ENCODE assay signal across 10 cellular contexts in genomic region chr22:37501610-37502341, GRCh38. TPM values are rescaled to one million over a fixed set of nuclear protein-coding genes. Genes with fewer than 3 reads are reported as not detected.
DNase-seq lines count a peak whose midpoint lies in the region; ATAC-seq, FAIRE-seq and TF ChIP-seq lines count a peak whose summit lies in the region.
"Had no signal": no experiment of that assay in that cellular context is flagged by ENCODE, and none has a peak within 500 bp of the region (broad histone marks: within the 10 kb centered on the region; RNA-seq: fewer than 3 reads in every experiment).

No MANE protein-coding gene starts in this region.

- SMC1A ChIA-PET in GM12878 (lab: Charles Lee; ENCODE audit: uncharacterized antibody, unreplicated experiment) = interaction anchor here (0.6 to 0.7 kb wide), 2 partner anchors 16 to 62 kb away, joined by 3 to 4 read pairs; partner anchors contain the start of gene MFNG

- H3K9me3 ChIP-seq in GM12878 (replicated peaks; ENCODE audit: control insufficient read depth, insufficient read depth, low read length) (no peaks in the 10 kb centered on the region), tibial artery (no peaks in the 10 kb centered on the region)

- H3K36me3 ChIP-seq in GM12878 (ENCODE audit: control insufficient read depth in 2 of 2, insufficient read depth in 2 of 2, low read length in 1 of 2) (no peaks in the 10 kb centered on the region), tibial artery (peaks cover 0 to 24% (median 0%) of the 10 kb centered on the region in 3 donors)

- TF ChIP-seq EP300 in GM12878 (IDR thresholded peaks at IDR 0.05; ENCODE audit: borderline replicate concordance in 1 of 2, control insufficient read depth in 1 of 2, low read depth in 2 of 2, low read length in 2 of 2) = no peak

- H3K79me2 ChIP-seq in GM12878 (ENCODE audit: control insufficient read depth, insufficient read depth, low read length) = no peaks in the 10 kb centered on the region

- BruUV-seq in GM12878 (replicated peaks; lab: Mats Ljungman, UMichigan) = no TSS peak

- no peak overlapping the region for H2AFZ ChIP-seq in GM12878 (ENCODE audit: control insufficient read depth, low read depth, low read length)

- no peak overlapping the region for H3K27ac Mint-ChIP-seq in T-cell
- H3K27ac Mint-ChIP-seq: memory B cell had no signal

- TF ChIP-seq CTCF in GM12878 (IDR thresholded peaks at IDR 0.05 in 2 of 3, conservative IDR thresholded peaks at IDR 0.05 in 1 of 3; ENCODE audit: control insufficient read depth in 2 of 3, extremely low read depth in 1 of 3, insufficient read depth in 1 of 3, low read depth in 3 of 3, low read length in 3 of 3) (no peak), tibial artery (IDR thresholded peaks at IDR 0.05) (no peak)

- H3K27me3 ChIP-seq in GM12878 (replicated peaks in 1 of 2; ENCODE audit: control insufficient read depth in 2 of 2, insufficient read depth in 2 of 2, low read length in 1 of 2) (peaks cover 0 to 3% of the 10 kb centered on the region in 2 experiments; a peak in 2 of 4 replicates), tibial artery (peaks cover 0 to 25% of the 10 kb centered on the region in 2 donors)

- no peak for TF ChIP-seq POLR2A in GM12878 (IDR thresholded peaks at IDR 0.05; ENCODE audit: low read depth, low read length)

- no peaks in the 10 kb centered on the region for H3K36me3 Mint-ChIP-seq in T-cell
- H3K36me3 Mint-ChIP-seq: memory B cell had no signal

- H3K27ac ChIP-seq in GM12878 (ENCODE audit: control insufficient read depth, insufficient read depth) (no peak overlapping the region), tibial artery (no peak overlapping the region)

- in situ Hi-C loops in GM12878 (cut with MboI) = no loop called here

- peak; percentile 44 for DNase-seq in NCI-H2227 (lab: John Stamatoyannopoulos, UW; ENCODE audit: unreplicated experiment)
- no peak for DNase-seq in NCI-H2227 treated with DMSO at 0.1 percent for 48 hours (lab: John Stamatoyannopoulos, UW)
- no peak for DNase-seq in GM12878 (ENCODE audit: low read depth, low spot score)
- DNase-seq in kidney tubule cell (ENCODE audit: low spot score) = peak; percentile 97
- DNase-seq in tibial artery = peak; percentile 40 to 70
- no peak for DNase-seq in activated CD4-positive, alpha-beta T cell treated with anti-CD3 and anti-CD28 coated beads for 48 hours
- DNase-seq in T-cell = no peak
- DNase-seq: DND-41 had no signal

- POLR2A ChIA-PET in GM12878 (lab: Charles Lee) = interaction anchor here (0.6 kb wide), 1 partner anchor 21 kb away, joined by 3 read pairs; no protein-coding TSS in a partner anchor
- POLR2A ChIA-PET in T-cell (lab: Charles Lee) = no interaction called here

- TF ChIP-seq RAD21 in GM12878 (IDR thresholded peaks at IDR 0.05; ENCODE audit: insufficient read depth, low read depth, low read length) = no peak

- no peaks in the 10 kb centered on the region for H3K9me3 Mint-ChIP-seq in T-cell
- H3K9me3 Mint-ChIP-seq: memory B cell had no signal

- H3K4me2 ChIP-seq in GM12878 (ENCODE audit: control insufficient read depth, insufficient read depth) = no peak overlapping the region

- CTCF ChIA-PET in GM12878 (lab: Yijun Ruan, JAX) = interaction anchor here (0.6 to 11.5 kb wide), 3 partner anchors 23 to 89 kb away, joined by 3 to 75 read pairs (median 4); no protein-coding TSS in a partner anchor
- CTCF ChIA-PET in T-cell (lab: Charles Lee) = no interaction called here

- ATAC-seq in GM12878 (no peak), T-cell (replicated peaks in 1 of 4) (no peak), HG03045 (IDR thresholded peaks at IDR 0.05; ENCODE audit: unreplicated experiment) (no peak)

- FAIRE-seq in GM12878 (lab: Jason Lieb, UNC) = no peak

- WGBS in GM12878 (ENCODE audit: insufficient coverage, insufficient replicate concordance, low lambda C conversion rate, missing lambda C conversion rate) = 25% methylated on average over 14 of the region's 14 CpGs

- peaks cover 22 to 30% (median 26%) of the 10 kb centered on the region in 3 donors for H3K4me1 Mint-ChIP-seq in T-cell

- no peak overlapping the region for H3K9ac ChIP-seq in GM12878 (ENCODE audit: control insufficient read depth, insufficient read depth, low read length)

- intact Hi-C loops in GM12878 (cut with micrococcal nuclease; ENCODE audit: unreplicated experiment) = no loop called here
- intact Hi-C loops in tibial artery (cut with DNase I; ENCODE audit: low total_unique reads) = no loop called here

- no peak overlapping the region for H3K4me3 ChIP-seq in GM12878
- H3K4me3 ChIP-seq in tibial artery = no peak overlapping the region

- no peaks in the 10 kb centered on the region for H4K20me1 ChIP-seq in GM12878 (ENCODE audit: control insufficient read depth, insufficient read depth)

- peaks cover 0 to 5% of the 10 kb centered on the region in 2 donors for H3K27me3 Mint-ChIP-seq in T-cell

- H3K4me1 ChIP-seq in GM12878 (ENCODE audit: control insufficient read depth, insufficient read depth, low read length) (no peaks in the 10 kb centered on the region), tibial artery (peaks cover 0 to 17% (median 9%) of the 10 kb centered on the region in 4 donors)

- peak overlapping the region in 1 of 3 donors; percentile 54 for H3K4me3 Mint-ChIP-seq in T-cell
- H3K4me3 Mint-ChIP-seq: memory B cell had no signal

- RAD21 ChIA-PET in GM12878 (lab: Charles Lee; ENCODE audit: unreplicated experiment) = no interaction called here

TF ChIP-seq in GM12878, 131 proteins besides CTCF, POLR2A, EP300 and RAD21 (continues in another document):
- TF ChIP-seq HDGF (IDR thresholded peaks at IDR 0.05) = no peak

RNA-seq across cellular contexts. Expression of gene MFNG, which starts 15.6 kb away (rescaled TPM):
- total RNA-seq in GM12878 (2013; cell fraction: nucleolus; rRNA removed) = 88.8 and 114 TPM in 2 replicates
- total RNA-seq in GM12878 (2014; rRNA removed) (66.5 and 80.0 TPM in 2 replicates), GM12878 (2014; rRNA removed; fragmentation: Illumina TruSeq; extraction: Trizol) (37.0 and 41.4 TPM in 2 replicates), GM12878 (2021) (95.5 and 99.1 TPM in 2 replicates), T-cell (100 to 1,000 TPM; 153 to 296 (median 268) TPM)
- 23.8 TPM for polyA plus RNA-seq in GM12878 (2011; ENCODE audit: low read depth)
- polyA plus RNA-seq in GM12878 (2011; rRNA removed) (28.6 and 57.0 TPM in 2 replicates), GM12878 (2014; fragmentation: Illumina TruSeq; extraction: Trizol) (14.1 and 36.9 TPM in 2 replicates), GM12878 (2014; fragmentation: Nextera tagmentation; extraction: Ambion mirVana) (10 to 100 TPM; 11.5 to 26.1 TPM), GM12878 (2014; rRNA removed) (88.5 and 91.4 TPM in 2 replicates), GM12878 (2016; fragmentation: Nextera tagmentation; extraction: Ambion mirVana) (100 to 1,000 TPM; 100 to 117 TPM)
- polyA plus RNA-seq in GM12878 (2011; cell fraction: cytosol; rRNA removed) = 81.4 and 141 TPM in 2 replicates
- 101 and 143 TPM in 2 replicates for polyA plus RNA-seq in GM12878 (2011; cell fraction: nucleus; rRNA removed)
- 50.7 and 51.5 TPM in 2 replicates for polyA plus RNA-seq in GM12878 (2012)
- 31.3 and 61.2 TPM in 2 replicates for polyA minus RNA-seq in GM12878 (2011; rRNA and poly(A)+ RNA removed)
- polyA minus RNA-seq in GM12878 (2011; cell fraction: cytosol; rRNA and poly(A)+ RNA removed) = 22.2 and 24.5 TPM in 2 replicates
- polyA minus RNA-seq in GM12878 (2011; cell fraction: nucleus; rRNA and poly(A)+ RNA removed) = 21.4 and 35.7 TPM in 2 replicates

RNA-seq across cellular contexts. Expression of gene CARD10, which starts 17.4 kb away (rescaled TPM):
- not detected in 2 replicates for total RNA-seq in GM12878 (2013; cell fraction: nucleolus; rRNA removed)
- total RNA-seq in GM12878 (2014; rRNA removed) = not detected in 2 replicates
- total RNA-seq in GM12878 (2014; rRNA removed; fragmentation: Illumina TruSeq; extraction: Trizol) = not detected in 2 replicates
- total RNA-seq in GM12878 (2021) = 0.08 and 0.21 TPM in 2 replicates
- not detected for polyA plus RNA-seq in GM12878 (2011; ENCODE audit: low read depth)
- 0.04 and 0.10 TPM in 2 replicates for polyA plus RNA-seq in GM12878 (2011; rRNA removed)
- 0.10 and 0.16 TPM in 2 replicates for polyA plus RNA-seq in GM12878 (2011; cell fraction: cytosol; rRNA removed)
- polyA plus RNA-seq in GM12878 (2011; cell fraction: nucleus; rRNA removed) = 0.48 and 0.61 TPM in 2 replicates
- polyA plus RNA-seq in GM12878 (2012) = not detected in 2 replicates
- polyA plus RNA-seq in GM12878 (2014; fragmentation: Illumina TruSeq; extraction: Trizol) = not detected in 2 replicates
- polyA plus RNA-seq in GM12878 (2014; fragmentation: Nextera tagmentation; extraction: Ambion mirVana) = not detected
- polyA plus RNA-seq in GM12878 (2014; rRNA removed) = 0.10 TPM in 1 of 2 replicates, not detected in the other
- polyA plus RNA-seq in GM12878 (2016; fragmentation: Nextera tagmentation; extraction: Ambion mirVana) = not detected
- 0.10 TPM in 1 of 2 replicates, not detected in the other for polyA minus RNA-seq in GM12878 (2011; rRNA and poly(A)+ RNA removed)
- polyA minus RNA-seq in GM12878 (2011; cell fraction: cytosol; rRNA and poly(A)+ RNA removed) = not detected in 2 replicates
- 0.12 and 0.57 TPM in 2 replicates for polyA minus RNA-seq in GM12878 (2011; cell fraction: nucleus; rRNA and poly(A)+ RNA removed)
- under 1 TPM in 4 of 5 donors, not detected in 1; 0.44 to 0.79 (median 0.52) TPM for total RNA-seq in T-cell

RNA-seq across cellular contexts. Expression of gene CDC42EP1, which starts 58.5 kb away (rescaled TPM):
- not detected in 2 replicates for total RNA-seq in GM12878 (2013; cell fraction: nucleolus; rRNA removed)
- not detected in 2 replicates for total RNA-seq in GM12878 (2014; rRNA removed)
- not detected in 2 replicates for total RNA-seq in GM12878 (2014; rRNA removed; fragmentation: Illumina TruSeq; extraction: Trizol)
- 0.19 and 0.33 TPM in 2 replicates for total RNA-seq in GM12878 (2021)
- polyA plus RNA-seq in GM12878 (2011; ENCODE audit: low read depth) = not detected
- polyA plus RNA-seq in GM12878 (2011; rRNA removed) = not detected in 2 replicates
- polyA plus RNA-seq in GM12878 (2011; cell fraction: cytosol; rRNA removed) = not detected in 2 replicates
- polyA plus RNA-seq in GM12878 (2011; cell fraction: nucleus; rRNA removed) = 0.04 and 0.06 TPM in 2 replicates
- not detected in 2 replicates for polyA plus RNA-seq in GM12878 (2012)
- polyA plus RNA-seq in GM12878 (2014; fragmentation: Illumina TruSeq; extraction: Trizol) = not detected in 2 replicates
- not detected for polyA plus RNA-seq in GM12878 (2014; fragmentation: Nextera tagmentation; extraction: Ambion mirVana)
- 0.04 TPM in 1 of 2 replicates, not detected in the other for polyA plus RNA-seq in GM12878 (2014; rRNA removed)
- under 1 TPM in 1 of 2 experiments, not detected in 1; 0.09 TPM for polyA plus RNA-seq in GM12878 (2016; fragmentation: Nextera tagmentation; extraction: Ambion mirVana)
- not detected in 2 replicates for polyA minus RNA-seq in GM12878 (2011; rRNA and poly(A)+ RNA removed)
- 0.42 and 0.67 TPM in 2 replicates for polyA minus RNA-seq in GM12878 (2011; cell fraction: cytosol; rRNA and poly(A)+ RNA removed)
- polyA minus RNA-seq in GM12878 (2011; cell fraction: nucleus; rRNA and poly(A)+ RNA removed) = 0.19 TPM in 1 of 2 replicates, not detected in the other
- total RNA-seq in T-cell = under 1 TPM in 3 of 5 donors, not detected in 2; 0.47 to 0.73 (median 0.62) TPM

Comparison
In these comparisons a context has a peak if more than half of its experiments do, and no peak if none do; other contexts are left out.
1. DNase-seq: peak in NCI-H2227 (single experiment), kidney tubule cell (single experiment) and tibial artery (2 of 2); none in NCI-H2227 treated with DMSO at 0.1 percent for 48 hours (single experiment), GM12878 (single experiment), activated CD4-positive, alpha-beta T cell treated with anti-CD3 and anti-CD28 coated beads for 48 hours (single experiment) and T-cell (0 of 34).